In genomic region chr10:120459185-120459584, GRCh38 we compare ENCODE assay signal across 25 cellular contexts. TPM values are rescaled to one million over a fixed set of nuclear protein-coding genes. Genes with fewer than 3 reads are reported as not detected.
DNase-seq lines count a peak whose midpoint lies in the region; ATAC-seq, FAIRE-seq and TF ChIP-seq lines count a peak whose summit lies in the region.
"Had no signal": no experiment of that assay in that cellular context is flagged by ENCODE, and none has a peak within 500 bp of the region (broad histone marks: within the 10 kb centered on the region; RNA-seq: fewer than 3 reads in every experiment).

No MANE protein-coding gene starts in this region.

- no peak overlapping the region for H2AFZ ChIP-seq in K562 (ENCODE audit: low read depth, low read length)

- H3K4me2 ChIP-seq in K562 (ENCODE audit: insufficient read depth, low read length): no peak overlapping the region
- H3K4me2 ChIP-seq: BLaER1 treated with 17β-estradiol and CSF1 and Interleukin-3, amounts not matched to agents 10 nM and 100 nM had no signal

- H3K4me3 ChIP-seq in K562 (no peak overlapping the region), aorta (ENCODE audit: low read length in 2 of 2) (no peak overlapping the region), SJCRH30 (no peak overlapping the region)
- H3K4me3 ChIP-seq: BLaER1 treated with 17β-estradiol and CSF1 and Interleukin-3, amounts not matched to agents 10 nM and 100 nM; heart left ventricle; SK-N-MC had no signal

- H3K27me3 ChIP-seq in K562 (ENCODE audit: control insufficient read depth in 2 of 2, insufficient read depth in 2 of 2, low read length in 2 of 2): peaks cover 0 to 11% of the 10 kb centered on the region in 2 experiments; a peak in 2 of 5 replicates
- H3K27me3 ChIP-seq in aorta (ENCODE audit: control insufficient read depth in 1 of 2, insufficient read depth in 2 of 2, low read length in 1 of 2): no peaks in the 10 kb centered on the region
- peaks cover 12% of the 10 kb centered on the region; the same call in 1 of the 2 replicates for H3K27me3 ChIP-seq in SJCRH30
- H3K27me3 ChIP-seq: BLaER1 treated with 17β-estradiol and CSF1 and Interleukin-3, amounts not matched to agents 10 nM and 100 nM had no signal

- H3K9ac ChIP-seq in K562 (ENCODE audit: insufficient read depth in 1 of 2, low read depth in 2 of 2, low read length in 2 of 2): no peak overlapping the region
- H3K9ac ChIP-seq: BLaER1 treated with 17β-estradiol and CSF1 and Interleukin-3, amounts not matched to agents 10 nM and 100 nM had no signal

- no TSS peak for BruUV-seq in K562 (replicated peaks; lab: Mats Ljungman, UMichigan)

- WGBS in K562 (ENCODE audit: insufficient coverage, low coverage, missing lambda C conversion rate): 0% methylated on average over 5 of the region's 5 CpGs
- 41 to 52% methylated on average over 5 of the region's 5 CpGs for WGBS in aorta, 2 donors

- POLR2A ChIA-PET in K562 (lab: Yijun Ruan, JAX): no interaction called here

- no peak for FAIRE-seq in K562 (lab: Jason Lieb, UNC)
- FAIRE-seq: D721Med, RCC 7860 had no signal

- no peaks in the 10 kb centered on the region for H3K9me1 ChIP-seq in K562 (ENCODE audit: control insufficient read depth, insufficient read depth, low read length)

- H3K79me2 ChIP-seq in K562 (ENCODE audit: control insufficient read depth, insufficient read depth, low read length): no peaks in the 10 kb centered on the region

- no peaks in the 10 kb centered on the region; the same call in 1 of the 2 replicates for H4K20me1 ChIP-seq in K562 (replicated peaks; ENCODE audit: control insufficient read depth, insufficient read depth, low read length)
- H4K20me1 ChIP-seq: BLaER1 treated with 17β-estradiol and CSF1 and Interleukin-3, amounts not matched to agents 10 nM and 100 nM had no signal

- TF ChIP-seq POLR2A in K562 (conservative IDR thresholded peaks at IDR 0.05): no peak

- intact Hi-C loops in K562 (cut with micrococcal nuclease): no loop called here
- intact Hi-C loops in aorta (cut with DNase I): no loop called here
- intact Hi-C loops in Right ventricle myocardium superior (cut with DNase I): no loop called here

- in situ Hi-C loops in K562 (cut with MboI): no loop called here

- DNase-seq in Ammon's horn (ENCODE audit: low spot score) (peak; percentile 57), NCI-H526 treated with DMSO at 0.1 percent for 48 hours (lab: John Stamatoyannopoulos, UW) (peak; percentile 0), K562 (ENCODE audit: extremely low read depth in 1 of 4, low spot score in 3 of 4) (peak; percentile 11 to 41 (median 28)), midbrain (lab: John Stamatoyannopoulos, UW) (peak; percentile 28), aorta (no peak), SJCRH30 (no peak), NCI-H1436 (lab: John Stamatoyannopoulos, UW) (no peak), Right ventricle myocardium superior (no peak)
- DNase-seq: activated CD4-positive, alpha-beta T cell treated with anti-CD3 and anti-CD28 coated beads, Interleukin-2, amount 50 U/mL, for 4 hours; activated naive CD4-positive, alpha-beta T cell treated with anti-CD3 and anti-CD28 coated beads, Interleukin-2, amount 50 U/mL, for 16 hours; central memory CD4-positive, alpha-beta T cell; heart left ventricle; left cardiac atrium; mesenchymal stem cell; NCI-H1417 treated with DMSO at 0.1 percent for 48 hours; NCI-H2107; occipital lobe; T-helper 2 cell had no signal

- no peak for TF ChIP-seq EP300 in K562 (IDR thresholded peaks at IDR 0.05; ENCODE audit: low read length)

- H3K9me3 ChIP-seq in K562 (replicated peaks; ENCODE audit: control insufficient read depth, insufficient read depth, low read depth, low read length): no peaks in the 10 kb centered on the region
- H3K9me3 ChIP-seq in aorta (ENCODE audit: control insufficient read depth, low read length): no peaks in the 10 kb centered on the region
- H3K9me3 ChIP-seq in SJCRH30 (replicated peaks): no peaks in the 10 kb centered on the region
- H3K9me3 ChIP-seq: heart left ventricle had no signal

- TF ChIP-seq CTCF in K562 (IDR thresholded peaks at IDR 0.05 in 2 of 3, conservative IDR thresholded peaks at IDR 0.05 in 1 of 3; ENCODE audit: insufficient read depth in 2 of 3, low read depth in 1 of 3, low read length in 3 of 3): no peak

- TF ChIP-seq RAD21 in K562 (CRISPR knock-in tag; conservative IDR thresholded peaks at IDR 0.05 in 1 of 2, IDR thresholded peaks at IDR 0.05 in 1 of 2): no peak

- H3K36me3 ChIP-seq in K562 (ENCODE audit: control insufficient read depth, insufficient read depth, low read length): no peaks in the 10 kb centered on the region
- no peaks in the 10 kb centered on the region for H3K36me3 ChIP-seq in aorta (ENCODE audit: control insufficient read depth in 1 of 2, insufficient read depth in 2 of 2, low read length in 1 of 2)
- H3K36me3 ChIP-seq in SJCRH30: no peaks in the 10 kb centered on the region
- H3K36me3 ChIP-seq: BLaER1 treated with 17β-estradiol and CSF1 and Interleukin-3, amounts not matched to agents 10 nM and 100 nM; heart left ventricle had no signal

- H3K27ac ChIP-seq in K562 (ENCODE audit: extremely low read depth, low read depth, low read length) (no peak overlapping the region), aorta (ENCODE audit: low read depth in 1 of 2, low read length in 2 of 2) (no peak overlapping the region), SJCRH30 (no peak overlapping the region)
- H3K27ac ChIP-seq: BLaER1 treated with 17β-estradiol and CSF1 and Interleukin-3, amounts not matched to agents 10 nM and 100 nM; heart left ventricle; SK-N-MC had no signal

- H3K4me1 ChIP-seq in K562 (replicated peaks in 1 of 2; ENCODE audit: control insufficient read depth in 2 of 2, insufficient read depth in 2 of 2, low read length in 2 of 2) (peaks cover 0 to 12% of the 10 kb centered on the region in 2 experiments; a peak in 3 of 5 replicates), aorta (ENCODE audit: control insufficient read depth in 1 of 2, insufficient read depth in 2 of 2, low read length in 2 of 2) (no peaks in the 10 kb centered on the region), SJCRH30 (no peaks in the 10 kb centered on the region)

- CTCF ChIA-PET in K562 (lab: Yijun Ruan, JAX; ENCODE audit: low intra/inter-chr PET ratio): no interaction called here

- ATAC-seq in K562: no peak
- no peak for ATAC-seq in aorta (ENCODE audit: low FRiP score)
- ATAC-seq in Right ventricle myocardium superior (ENCODE audit: poor library complexity): no peak
- ATAC-seq: heart left ventricle, left cardiac atrium, WTC11 had no signal

TF ChIP-seq in K562, 482 proteins besides CTCF, POLR2A, EP300 and RAD21 (continues in another document):
- TF ChIP-seq TCF3 (CRISPR knock-in tag; IDR thresholded peaks at IDR 0.05) (peak; percentile 48), CBX3 (IDR thresholded peaks at IDR 0.05; ENCODE audit: borderline replicate concordance in 1 of 2, low read length in 2 of 2) (no peak), FOXJ3 (CRISPR knock-in tag; IDR thresholded peaks at IDR 0.05) (no peak), ZNF41 (CRISPR knock-in tag; conservative IDR thresholded peaks at IDR 0.05) (no peak), GTF2A2 (tag; IDR thresholded peaks at IDR 0.05) (no peak), HCFC1 (IDR thresholded peaks at IDR 0.05; ENCODE audit: low read depth, low read length) (no peak), BDP1 (IDR thresholded peaks at IDR 0.05; ENCODE audit: insufficient read depth, insufficient read length) (no peak), DLX4 (CRISPR knock-in tag; IDR thresholded peaks at IDR 0.05) (no peak), TEAD4 (IDR thresholded peaks at IDR 0.05; ENCODE audit: low read length) (peak; percentile 79), TEAD4 (CRISPR knock-in tag; IDR thresholded peaks at IDR 0.05; ENCODE audit: borderline replicate concordance) (no peak), ZNF696 (CRISPR knock-in tag; conservative IDR thresholded peaks at IDR 0.05) (no peak), KHSRP (IDR thresholded peaks at IDR 0.05) (no peak), CBFA2T2 (conservative IDR thresholded peaks at IDR 0.05) (peak; percentile 53), HIVEP1 (CRISPR knock-in tag; IDR thresholded peaks at IDR 0.05) (no peak), ZC3H4 (CRISPR knock-in tag; IDR thresholded peaks at IDR 0.05; ENCODE audit: borderline replicate concordance) (no peak), ZSCAN32 (CRISPR knock-in tag; IDR thresholded peaks at IDR 0.05) (no peak), MXI1 (IDR thresholded peaks at IDR 0.05; ENCODE audit: low read depth, low read length) (no peak), RFX5 (IDR thresholded peaks at IDR 0.05; ENCODE audit: low read depth, low read length) (no peak), KLF6 (CRISPR knock-in tag; IDR thresholded peaks at IDR 0.05; ENCODE audit: borderline replicate concordance) (no peak), BCL6 (CRISPR knock-in tag; IDR thresholded peaks at IDR 0.05) (no peak), FOXK2 (conservative IDR thresholded peaks at IDR 0.05 in 1 of 2, IDR thresholded peaks at IDR 0.05 in 1 of 2; ENCODE audit: low read depth in 2 of 2) (no peak)

RNA-seq across cellular contexts. Expression of gene PLPP4, which starts 2.2 kb away (rescaled TPM):
- total RNA-seq in K562 (2011; cell fraction: chromatin; rRNA removed; ENCODE audit: low replicate concordance): not detected in 2 replicates
- total RNA-seq in K562 (2011; cell fraction: nucleolus; rRNA removed): not detected in 2 replicates
- total RNA-seq in K562 (2011; cell fraction: nucleoplasm; rRNA removed): not detected in 2 replicates
- total RNA-seq in K562 (2014; rRNA removed): not detected in 2 replicates
- total RNA-seq in K562 (2014; rRNA removed; fragmentation: Illumina TruSeq; extraction: Trizol): not detected in 2 replicates
- total RNA-seq in K562 (2015; rRNA removed; fragmentation: Illumina TruSeq; extraction: Trizol): not detected in 2 replicates
- not detected in 2 replicates for total RNA-seq in K562 (2021)
- 0.07 and 0.08 TPM in 2 replicates for polyA plus RNA-seq in K562 (2011; rRNA removed)
- not detected in 2 replicates for polyA plus RNA-seq in K562 (2011; cell fraction: cytosol; rRNA removed)
- polyA plus RNA-seq in K562 (2011; cell fraction: nucleus; rRNA removed): 0.11 TPM in 1 of 2 replicates, not detected in the other
- polyA plus RNA-seq in K562 (2012): 0.22 TPM in 1 of 2 replicates, not detected in the other
- polyA plus RNA-seq in K562 (2014; fragmentation: Illumina TruSeq; extraction: Trizol): not detected in 2 replicates
- polyA plus RNA-seq in K562 (2014; fragmentation: Nextera tagmentation; extraction: Ambion mirVana): not detected
- polyA plus RNA-seq in K562 (2014; rRNA removed): not detected in 2 replicates
- polyA minus RNA-seq in K562 (2011; rRNA and poly(A)+ RNA removed): not detected in 2 replicates
- polyA minus RNA-seq in K562 (2011; cell fraction: cytosol; rRNA and poly(A)+ RNA removed): not detected in 2 replicates
- not detected in 2 replicates for polyA minus RNA-seq in K562 (2011; cell fraction: nucleus; rRNA and poly(A)+ RNA removed)
- total RNA-seq in aorta: not detected
- not detected for polyA plus RNA-seq in aorta
- 0.12 TPM in 1 of 2 replicates, not detected in the other for total RNA-seq in SJCRH30 (2014; rRNA removed; shearing (Covaris generic))
- not detected for total RNA-seq in Right ventricle myocardium superior
- total RNA-seq: A673, left cardiac atrium, NCI-H460 had no signal
- polyA plus RNA-seq: heart left ventricle had no signal

Comparison
In these comparisons a context has a peak if more than half of its experiments do, and no peak if none do; other contexts are left out.
1. DNase-seq: peak in Ammon's horn (single experiment), NCI-H526 treated with DMSO at 0.1 percent for 48 hours (single experiment), K562 (4 of 4) and midbrain (single experiment); none in aorta (0 of 2), SJCRH30 (0 of 2), NCI-H1436 (single experiment) and Right ventricle myocardium superior (single experiment).